ENCODE assay signal across 18 cellular contexts in genomic region chr4:95540227-95540626, GRCh38. TPM values are rescaled to one million over a fixed set of nuclear protein-coding genes. Genes with fewer than 3 reads are reported as not detected.
A peak's percentile ranks its signal among the peaks of the same experiment; 100 is the strongest.
DNase-seq lines count a peak whose midpoint lies in the region; ATAC-seq and TF ChIP-seq lines count a peak whose summit lies in the region.
"Had no signal": no experiment of that assay in that cellular context is flagged by ENCODE, and none has a peak within 500 bp of the region (broad histone marks: within the 10 kb centered on the region; RNA-seq: fewer than 3 reads in every experiment).

No MANE protein-coding gene starts in this region.

- no peak overlapping the region for H3K27ac Mint-ChIP-seq in glutamatergic neuron (ENCODE audit: unreplicated experiment)
- H3K27ac Mint-ChIP-seq in mesothelial cell of epicardium, result peak overlapping the region; percentile 70
- H3K27ac Mint-ChIP-seq in type B pancreatic cell, result no peak overlapping the region
- H3K27ac Mint-ChIP-seq: B cell, GM23338, progenitor cell of endocrine pancreas had no signal

- peaks cover 3% of the 10 kb centered on the region for H3K27me3 Mint-ChIP-seq in glutamatergic neuron (ENCODE audit: unreplicated experiment)
- no peaks in the 10 kb centered on the region for H3K27me3 Mint-ChIP-seq in mesothelial cell of epicardium (ENCODE audit: low read depth)
- peaks cover 18% of the 10 kb centered on the region for H3K27me3 Mint-ChIP-seq in type B pancreatic cell
- H3K27me3 Mint-ChIP-seq: B cell; central memory CD8-positive, alpha-beta T cell; progenitor cell of endocrine pancreas had no signal

- peak overlapping the region; percentile 8 for H3K27ac ChIP-seq in angular gyrus (ENCODE audit: low read depth, low read length)

- H3K9me3 Mint-ChIP-seq in glutamatergic neuron (ENCODE audit: unreplicated experiment) (peaks cover 2% of the 10 kb centered on the region), mesothelial cell of epicardium (peaks cover 4% of the 10 kb centered on the region), type B pancreatic cell (no peaks in the 10 kb centered on the region)
- H3K9me3 Mint-ChIP-seq: central memory CD8-positive, alpha-beta T cell; GM23338 had no signal

- peak overlapping the region; percentile 1 for H3K4me3 Mint-ChIP-seq in glutamatergic neuron (ENCODE audit: unreplicated experiment)
- no peak overlapping the region for H3K4me3 Mint-ChIP-seq in mesothelial cell of epicardium
- H3K4me3 Mint-ChIP-seq in type B pancreatic cell, result peak overlapping the region; percentile 71
- H3K4me3 Mint-ChIP-seq: B cell; central memory CD8-positive, alpha-beta T cell; GM23338 had no signal

- DNase-seq in glutamatergic neuron (no peak), mesothelial cell of epicardium (ENCODE audit: low spot score in 2 of 2, unreplicated experiment in 2 of 2) (no peak), type B pancreatic cell (ENCODE audit: extremely low spot score, unreplicated experiment) (no peak), NCI-H524 treated with DMSO at 0.1 percent for 48 hours (lab: John Stamatoyannopoulos, UW) (no peak), NCI-H2029 treated with DMSO at 0.1 percent for 48 hours (lab: John Stamatoyannopoulos, UW) (no peak)
- DNase-seq: activated CD4-positive, alpha-beta T cell treated with anti-CD3 and anti-CD28 coated beads for 4 hours; activated effector memory CD4-positive, alpha-beta T cell treated with Interleukin-2 at 50 U/mL for 16 hours; effector memory CD4-positive, alpha-beta T cell; midbrain; NCI-H2107; NCI-H510A treated with DMSO at 0.1 percent for 48 hours; stimulated activated CD4-positive, alpha-beta T cell treated with anti-CD3 and anti-CD28 coated beads, Interleukin-4, amount 100 ng/mL, for 1 hour had no signal

- no peak for ATAC-seq in activated CD4-positive, CD25-positive, alpha-beta regulatory T cell treated with anti-CD3 and anti-CD28 coated beads, Interleukin-2, amount 50 U/mL, for 24 hours
- ATAC-seq: GM23338 had no signal

- H3K4me1 Mint-ChIP-seq in glutamatergic neuron (ENCODE audit: low read depth, unreplicated experiment) (peaks cover 33% of the 10 kb centered on the region), mesothelial cell of epicardium (peaks cover 84% of the 10 kb centered on the region), type B pancreatic cell (ENCODE audit: unreplicated experiment) (peaks cover 51% of the 10 kb centered on the region)
- H3K4me1 Mint-ChIP-seq: B cell; central memory CD8-positive, alpha-beta T cell had no signal

- TF ChIP-seq CTCF in glutamatergic neuron (IDR thresholded peaks at IDR 0.05; ENCODE audit: partially characterized antibody, unreplicated experiment) (no peak), mesothelial cell of epicardium (IDR thresholded peaks at IDR 0.05; ENCODE audit: unreplicated experiment) (no peak), type B pancreatic cell (conservative IDR thresholded peaks at IDR 0.05) (no peak)

- H3K36me3 Mint-ChIP-seq in glutamatergic neuron (ENCODE audit: unreplicated experiment) (no peaks in the 10 kb centered on the region), mesothelial cell of epicardium (peaks cover 11% of the 10 kb centered on the region), type B pancreatic cell (peaks cover 15% of the 10 kb centered on the region)

RNA-seq across cellular contexts. Expression of gene UNC5C, which starts 8.5 kb away (rescaled TPM):
- total RNA-seq in glutamatergic neuron (ENCODE audit: unreplicated experiment) (41.2 TPM), mesothelial cell of epicardium (76.7 to 77.9 TPM (median 77.1 TPM) in 3 replicates), type B pancreatic cell (ENCODE audit: low replicate concordance) (20.5 and 95.0 TPM in 2 replicates)
- total RNA-seq: B cell had no signal
